8 cellular contexts compared by ENCODE assay signal in the genomic region with DNA sequence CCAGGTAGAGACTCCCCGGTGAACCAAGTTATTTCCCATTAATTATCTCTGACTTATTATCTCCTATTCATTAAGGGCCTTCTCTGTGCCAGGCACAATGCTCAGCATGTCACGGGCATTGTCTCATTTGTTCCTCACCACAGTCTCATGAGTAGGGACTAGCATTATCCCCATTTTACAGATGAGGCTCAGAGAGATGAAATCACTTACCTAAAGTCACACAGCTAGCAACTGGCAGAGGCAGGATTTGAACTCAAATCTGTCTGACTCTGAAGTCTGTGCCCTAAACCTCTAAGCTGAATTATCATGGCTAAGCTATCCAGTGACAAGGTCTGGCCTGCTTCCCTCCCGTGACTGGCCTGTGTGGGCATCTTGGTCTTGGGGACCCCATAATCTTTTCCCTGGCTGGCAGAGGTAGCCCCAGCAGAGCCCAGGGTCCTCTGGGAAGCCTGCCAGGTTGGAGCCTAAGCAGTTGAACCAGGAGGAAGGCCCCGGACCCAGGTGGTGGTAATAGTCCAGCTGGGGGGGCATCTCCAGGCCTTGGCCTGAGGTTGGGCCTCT. TPM values are rescaled to one million over a fixed set of nuclear protein-coding genes. Genes with fewer than 3 reads are reported as not detected.
A peak's percentile ranks its signal among the peaks of the same experiment; 100 is the strongest.
DNase-seq lines count a peak whose midpoint lies in the region; ATAC-seq and TF ChIP-seq lines count a peak whose summit lies in the region.

No MANE protein-coding gene starts in this region.

- no peak overlapping the region for H3K9ac ChIP-seq in liver (ENCODE audit: low read depth in 1 of 2, low read length in 2 of 2)

- H3K9me3 Mint-ChIP-seq in activated CD4-positive, alpha-beta T cell treated with anti-CD3 and anti-CD28 coated beads for 36 hours (ENCODE audit: low read depth): no peaks in the 10 kb centered on the region

- peak overlapping the region; percentile 76 for H3K4me3 Mint-ChIP-seq in activated CD4-positive, alpha-beta T cell treated with anti-CD3 and anti-CD28 coated beads for 36 hours

- TF ChIP-seq CTCF in adrenal gland (IDR thresholded peaks at IDR 0.05) (no peak), liver (IDR thresholded peaks at IDR 0.05; ENCODE audit: low read depth, low read length, missing input control) (no peak)

- peaks cover 60% of the 10 kb centered on the region for H3K4me1 Mint-ChIP-seq in activated CD4-positive, alpha-beta T cell treated with anti-CD3 and anti-CD28 coated beads for 36 hours

- CTCF ChIA-PET in activated CD4-positive, alpha-beta T cell treated with anti-CD3 and anti-CD28 coated beads for 36 hours (lab: Charles Lee): interaction anchor here (0.7 to 5.8 kb wide), 10 partner anchors 10 to 209 kb away, joined by 3 to 65 read pairs (median 4); partner anchors contain the start of gene TRAPPC3

- H3K9me3 ChIP-seq in adrenal gland (replicated peaks in 1 of 3) (no peaks in the 10 kb centered on the region), liver (ENCODE audit: control insufficient read depth in 4 of 4, low read length in 3 of 4) (no peaks in the 10 kb centered on the region), thymus (ENCODE audit: control insufficient read depth) (peaks cover 1% of the 10 kb centered on the region)

- TF ChIP-seq POLR2A in adrenal gland (IDR thresholded peaks at IDR 0.05): no peak

- H3K27me3 Mint-ChIP-seq in activated CD4-positive, alpha-beta T cell treated with anti-CD3 and anti-CD28 coated beads for 36 hours: no peaks in the 10 kb centered on the region

- no peak for ATAC-seq in activated CD4-positive, alpha-beta T cell treated with anti-CD3 and anti-CD28 coated beads for 36 hours
- no peak for ATAC-seq in GM18519 (IDR thresholded peaks at IDR 0.05; ENCODE audit: low FRiP score, unreplicated experiment)
- no peak for ATAC-seq in HG03469 (IDR thresholded peaks at IDR 0.05; ENCODE audit: unreplicated experiment)

- WGBS in adrenal gland, 4 donors: 58 to 94% (median 68%) methylated on average over 2 to 4 of the region's 4 CpGs
- WGBS in liver: 80% methylated on average over 4 of the region's 4 CpGs
- WGBS in thymus: 65% methylated on average over 4 of the region's 4 CpGs

- peak; percentile 31 for DNase-seq in activated CD4-positive, alpha-beta T cell treated with anti-CD3 and anti-CD28 coated beads for 36 hours
- DNase-seq in activated CD4-positive, alpha-beta T cell treated with anti-CD3 and anti-CD28 coated beads for 4 hours: no peak
- DNase-seq in adrenal gland (no peak), islet precursor cell (no peak)

- intact Hi-C loops in activated CD4-positive, alpha-beta T cell treated with anti-CD3 and anti-CD28 coated beads for 36 hours (cut with DNase I, micrococcal nuclease): no loop called here
- intact Hi-C loops in adrenal gland (cut with DNase I): no loop called here

- no peak for TF ChIP-seq RAD21 in liver (IDR thresholded peaks at IDR 0.05)

- peak overlapping the region in 1 of 4 donors; percentile 30 for H3K4me3 ChIP-seq in adrenal gland
- no peak overlapping the region for H3K4me3 ChIP-seq in liver (ENCODE audit: low read depth in 1 of 3, low read length in 3 of 3)
- peak overlapping the region; percentile 39 for H3K4me3 ChIP-seq in thymus (ENCODE audit: low read length)

- H3K36me3 Mint-ChIP-seq in activated CD4-positive, alpha-beta T cell treated with anti-CD3 and anti-CD28 coated beads for 36 hours (ENCODE audit: low read depth): peaks cover 46% of the 10 kb centered on the region

- H3K27ac Mint-ChIP-seq in activated CD4-positive, alpha-beta T cell treated with anti-CD3 and anti-CD28 coated beads for 36 hours: peak overlapping the region; percentile 94

- POLR2A ChIA-PET in activated CD4-positive, alpha-beta T cell treated with anti-CD3 and anti-CD28 coated beads for 36 hours (lab: Charles Lee): interaction anchor here (0.6 to 3.7 kb wide), 8 partner anchors 9 to 1317 kb away, joined by 3 to 34 read pairs (median 4); partner anchors contain the start of genes OSCP1, THRAP3 and TRAPPC3

- peak overlapping the region in 4 of 5 donors; percentile 51 to 78 (median 72) for H3K27ac ChIP-seq in adrenal gland
- H3K27ac ChIP-seq in liver (ENCODE audit: low read depth in 1 of 2, low read length in 2 of 2): peak overlapping the region; percentile 42 to 57
- peak overlapping the region; percentile 94 for H3K27ac ChIP-seq in thymus (ENCODE audit: low read depth)

- no peaks in the 10 kb centered on the region for H3K27me3 ChIP-seq in adrenal gland
- H3K27me3 ChIP-seq in liver (ENCODE audit: control insufficient read depth in 4 of 4, insufficient read depth in 4 of 4, low read length in 3 of 4): no peaks in the 10 kb centered on the region
- no peaks in the 10 kb centered on the region for H3K27me3 ChIP-seq in thymus (ENCODE audit: control insufficient read depth, insufficient read depth)

- peaks cover 45 to 60% of the 10 kb centered on the region in 2 donors for H3K4me1 ChIP-seq in adrenal gland (replicated peaks in 1 of 2)
- peaks cover 3 to 33% (median 11%) of the 10 kb centered on the region in 4 donors for H3K4me1 ChIP-seq in liver (ENCODE audit: control insufficient read depth in 4 of 4, insufficient read depth in 4 of 4, low read length in 3 of 4)
- H3K4me1 ChIP-seq in thymus (ENCODE audit: control insufficient read depth, insufficient read depth, low read length): peaks cover 34% of the 10 kb centered on the region

- H3K36me3 ChIP-seq in adrenal gland (replicated peaks in 1 of 2) (no peaks in the 10 kb centered on the region), liver (ENCODE audit: control insufficient read depth in 4 of 4, insufficient read depth in 3 of 4, low read depth in 1 of 4, low read length in 3 of 4) (no peaks in the 10 kb centered on the region), thymus (ENCODE audit: control insufficient read depth, insufficient read depth) (peaks cover 5% of the 10 kb centered on the region)

TF ChIP-seq in liver, 16 proteins besides CTCF, POLR2A, EP300 and RAD21:
- no peak for TF ChIP-seq GABPA (IDR thresholded peaks at IDR 0.05 in 1 of 2, conservative IDR thresholded peaks at IDR 0.05 in 1 of 2)
- TF ChIP-seq YY1 (IDR thresholded peaks at IDR 0.05): no peak
- no peak for TF ChIP-seq HNF4A (conservative IDR thresholded peaks at IDR 0.05)
- TF ChIP-seq SP1 (IDR thresholded peaks at IDR 0.05): no peak
- TF ChIP-seq EGR1 (IDR thresholded peaks at IDR 0.05; ENCODE audit: low read depth in 2 of 2): no peak
- TF ChIP-seq, protein P1, sequence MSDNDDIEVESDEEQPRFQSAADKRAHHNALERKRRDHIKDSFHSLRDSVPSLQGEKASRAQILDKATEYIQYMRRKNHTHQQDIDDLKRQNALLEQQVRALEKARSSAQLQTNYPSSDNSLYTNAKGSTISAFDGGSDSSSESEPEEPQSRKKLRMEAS (IDR thresholded peaks at IDR 0.05): no peak
- TF ChIP-seq RXRA (IDR thresholded peaks at IDR 0.05): no peak
- no peak for TF ChIP-seq FOXA1 (IDR thresholded peaks at IDR 0.05)

RNA-seq across cellular contexts. Expression of gene MAP7D1, which starts 4.5 kb away (rescaled TPM):
- 100 to 1,000 TPM; 122 to 133 TPM for total RNA-seq in activated CD4-positive, alpha-beta T cell treated with anti-CD3 and anti-CD28 coated beads for 36 hours
- 100 to 1,000 TPM in 1 of 8 donors, 10 to 100 TPM in 7; 60.2 to 121 (median 76.8) TPM for total RNA-seq in adrenal gland
- 10 to 100 TPM; 39.7 to 79.9 (median 47.2) TPM for polyA plus RNA-seq in adrenal gland
- total RNA-seq in liver: 10 to 100 TPM; 14.8 to 15.1 TPM
- 10 to 100 TPM in 1 of 2 donors, 1 to 10 TPM in 1; 5.6 to 10.9 TPM for polyA plus RNA-seq in liver
- polyA plus RNA-seq in thymus: 68.6 TPM

RNA-seq across cellular contexts. Expression of gene TRAPPC3, which starts 11.2 kb away (rescaled TPM):
- 10 to 100 TPM; 43.8 to 53.8 TPM for total RNA-seq in activated CD4-positive, alpha-beta T cell treated with anti-CD3 and anti-CD28 coated beads for 36 hours
- total RNA-seq in adrenal gland (100 to 1,000 TPM in 6 of 8 donors, 10 to 100 TPM in 2; 74.6 to 182 (median 133) TPM), liver (10 to 100 TPM; 30.4 to 56.1 TPM)
- polyA plus RNA-seq in adrenal gland (100 to 1,000 TPM in 1 of 3 donors, 10 to 100 TPM in 2; 54.0 to 106 (median 65.1) TPM), liver (10 to 100 TPM; 24.2 to 30.4 TPM), thymus (73.6 TPM)

RNA-seq across cellular contexts. Expression of gene COL8A2, which starts 35.4 kb away (rescaled TPM):
- total RNA-seq in activated CD4-positive, alpha-beta T cell treated with anti-CD3 and anti-CD28 coated beads for 36 hours: under 1 TPM; 0.05 TPM
- 1 to 10 TPM in 6 of 8 donors, under 1 TPM in 2; 0.74 to 6.6 (median 2.8) TPM for total RNA-seq in adrenal gland
- polyA plus RNA-seq in adrenal gland: 1 to 10 TPM in 2 of 3 donors, under 1 TPM in 1; 0.66 to 2.3 (median 1.2) TPM
- total RNA-seq in liver: under 1 TPM; 0.33 to 0.37 TPM
- under 1 TPM; 0.04 to 0.47 TPM for polyA plus RNA-seq in liver
- 6.7 TPM for polyA plus RNA-seq in thymus
